In the genomic region with DNA sequence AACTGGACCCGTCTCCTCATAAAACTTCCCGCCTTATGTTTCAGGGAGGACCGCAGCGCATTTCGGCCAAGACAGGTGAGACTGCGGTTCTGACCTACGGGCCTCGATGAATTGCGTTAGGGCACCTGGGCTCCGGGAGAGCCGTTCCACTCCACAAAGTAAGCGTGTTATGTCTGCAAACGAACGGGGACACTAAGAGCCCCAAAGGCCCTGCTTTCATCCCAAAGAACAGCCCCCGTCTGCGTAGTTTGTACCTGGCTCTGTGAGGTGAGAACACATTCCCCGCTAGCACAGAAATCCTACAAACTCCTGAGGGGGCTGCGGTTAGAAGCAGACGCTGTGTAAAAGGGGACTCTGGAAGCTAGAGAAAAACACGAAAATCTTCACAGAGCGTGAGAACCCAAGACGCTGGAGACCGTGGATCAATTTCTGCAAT, we compare ENCODE assay signal across 8 cellular contexts. TPM values are rescaled to one million over a fixed set of nuclear protein-coding genes. Genes with fewer than 3 reads are reported as not detected.
DNase-seq lines count a peak whose midpoint lies in the region; ATAC-seq and TF ChIP-seq lines count a peak whose summit lies in the region.

No MANE protein-coding gene starts in this region.

- ATAC-seq in T-helper 17 cell (no peak), psoas muscle (no peak), HG02588 (IDR thresholded peaks at IDR 0.05; ENCODE audit: unreplicated experiment) (no peak)

- peak overlapping the region; percentile 84 for H3K9ac ChIP-seq in endocrine pancreas (ENCODE audit: control insufficient read depth, insufficient read depth, low read length)

- no TSS peak for BruUV-seq in Caco-2 (replicated peaks; lab: Mats Ljungman, UMichigan)

- DNase-seq in GM12864 (ENCODE audit: low read depth), result no peak
- DNase-seq in T-helper 17 cell, result no peak
- no peak for DNase-seq in psoas muscle
- no peak for DNase-seq in NCI-H510A (lab: John Stamatoyannopoulos, UW)
- no peak for DNase-seq in Caco-2
- DNase-seq in mucosa of gallbladder (ENCODE audit: low spot score), result no peak

- H3K27me3 ChIP-seq in endocrine pancreas (ENCODE audit: control insufficient read depth, insufficient read depth, low read length) (no peaks in the 10 kb centered on the region), psoas muscle (ENCODE audit: insufficient read depth in 3 of 3, low read length in 2 of 3) (peaks cover 0 to 14% (median 0%) of the 10 kb centered on the region in 3 donors), Caco-2 (replicated peaks; ENCODE audit: control insufficient read depth, insufficient read depth, low read length) (no peaks in the 10 kb centered on the region)

- H3K36me3 Mint-ChIP-seq in T-helper 17 cell (ENCODE audit: low read depth), result no peaks in the 10 kb centered on the region
- no peaks in the 10 kb centered on the region for H3K36me3 Mint-ChIP-seq in Caco-2 (ENCODE audit: insufficient read depth, unreplicated experiment)

- H3K27me3 Mint-ChIP-seq in T-helper 17 cell (no peaks in the 10 kb centered on the region), Caco-2 (ENCODE audit: insufficient read depth, unreplicated experiment) (peaks cover 8% of the 10 kb centered on the region)

- CTCF ChIA-PET in Caco-2 (lab: Charles Lee), result no interaction called here

- no peaks in the 10 kb centered on the region for H3K4me1 ChIP-seq in endocrine pancreas (ENCODE audit: control insufficient read depth, insufficient read depth, low read length)
- H3K4me1 ChIP-seq in psoas muscle, result no peaks in the 10 kb centered on the region
- H3K4me1 ChIP-seq in Caco-2, result no peaks in the 10 kb centered on the region

- POLR2A ChIA-PET in Caco-2 (lab: Charles Lee), result no interaction called here

- H3K4me3 ChIP-seq in GM12864 (ENCODE audit: low read depth, low read length) (peak overlapping the region; percentile 59), endocrine pancreas (ENCODE audit: control insufficient read depth, insufficient read depth, low read length) (peak overlapping the region; percentile 74), psoas muscle (peak overlapping the region; percentile 64), Caco-2 (ENCODE audit: low read depth, low read length) (no peak overlapping the region)

- H3K9me3 ChIP-seq in T-helper 17 cell (ENCODE audit: control insufficient read depth, low read length, poor library complexity, severe bottlenecking) (no peaks in the 10 kb centered on the region), endocrine pancreas (ENCODE audit: control insufficient read depth, low read length) (no peaks in the 10 kb centered on the region), psoas muscle (no peaks in the 10 kb centered on the region), Caco-2 (no peaks in the 10 kb centered on the region)

- no peaks in the 10 kb centered on the region for H3K9me3 Mint-ChIP-seq in Caco-2 (ENCODE audit: unreplicated experiment)

- peak overlapping the region; percentile 88 for H3K27ac ChIP-seq in psoas muscle

- intact Hi-C loops in psoas muscle (cut with DNase I), result no loop called here
- intact Hi-C loops in Caco-2 (cut with micrococcal nuclease; ENCODE audit: unreplicated experiment), result no loop called here

- WGBS in psoas muscle, 3 donors, result 13 to 17% (median 14%) methylated on average over 23 of the region's 23 CpGs

- H3K4me1 Mint-ChIP-seq in T-helper 17 cell, result peaks cover 24% of the 10 kb centered on the region
- H3K4me1 Mint-ChIP-seq in Caco-2 (ENCODE audit: low read depth, unreplicated experiment), result no peaks in the 10 kb centered on the region

- H3K4me3 Mint-ChIP-seq in T-helper 17 cell (peak overlapping the region; percentile 98), Caco-2 (ENCODE audit: unreplicated experiment) (no peak overlapping the region)

- TF ChIP-seq CTCF in GM12864 (IDR thresholded peaks at IDR 0.05; ENCODE audit: low read depth, low read length, missing control alignments), result no peak
- TF ChIP-seq CTCF in psoas muscle (IDR thresholded peaks at IDR 0.05), result no peak
- TF ChIP-seq CTCF in Caco-2 (IDR thresholded peaks at IDR 0.05; ENCODE audit: insufficient read depth in 1 of 2, low read depth in 1 of 2, low read length in 1 of 2, severe bottlenecking in 1 of 2, unreplicated experiment in 1 of 2), result no peak

- peak overlapping the region; percentile 100 for H3K27ac Mint-ChIP-seq in T-helper 17 cell
- no peak overlapping the region for H3K27ac Mint-ChIP-seq in Caco-2 (ENCODE audit: unreplicated experiment)

- H3K36me3 ChIP-seq in endocrine pancreas (ENCODE audit: control insufficient read depth, insufficient read depth, low read length) (no peaks in the 10 kb centered on the region), psoas muscle (ENCODE audit: insufficient read depth in 1 of 2, low read depth in 1 of 2) (no peaks in the 10 kb centered on the region), Caco-2 (ENCODE audit: control insufficient read depth, insufficient read depth, low read length) (no peaks in the 10 kb centered on the region)

RNA-seq across cellular contexts. Expression of a gene that starts 41.6 kb away (rescaled TPM):
- total RNA-seq in T-helper 17 cell (not detected), psoas muscle (not detected), Caco-2 (2022) (not detected in 2 replicates), mucosa of gallbladder (not detected)
- polyA plus RNA-seq in psoas muscle, result not detected
